ENCODE assay signal across 8 cellular contexts in the genomic region with DNA sequence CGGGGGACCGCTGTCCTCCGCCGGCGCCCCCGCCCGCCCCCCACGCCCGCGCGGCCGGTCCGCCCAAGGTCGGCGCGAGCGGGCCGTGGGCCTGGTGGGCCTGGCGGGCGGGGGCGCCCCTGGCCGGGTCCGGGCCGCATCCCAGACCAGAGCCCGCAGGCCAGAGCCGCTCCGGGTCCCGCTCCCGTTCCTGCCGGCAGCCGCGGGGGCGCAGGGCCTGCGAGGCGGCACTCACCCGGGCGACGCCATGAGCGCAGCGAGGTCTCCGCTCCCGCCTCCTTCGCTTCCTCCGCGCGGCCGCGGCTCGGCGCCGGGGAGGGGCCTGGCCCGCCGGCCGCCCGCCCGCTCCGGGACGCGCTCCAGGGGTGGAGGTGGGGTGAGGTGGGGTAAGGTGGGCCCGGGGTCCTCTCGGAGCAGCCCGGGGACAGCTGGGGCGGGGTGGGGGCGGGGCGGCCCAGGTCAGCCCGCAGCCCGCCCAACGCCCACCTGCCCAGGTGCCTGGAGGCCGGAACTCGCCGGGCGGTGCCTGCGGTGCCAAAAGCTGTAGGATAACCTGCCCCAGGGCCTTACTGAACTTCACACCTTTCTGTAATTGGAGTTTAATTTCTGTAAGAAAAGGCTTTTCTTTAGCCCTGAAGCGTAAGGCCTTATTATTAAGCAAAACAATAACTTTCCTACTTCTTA. TPM values are rescaled to one million over a fixed set of nuclear protein-coding genes. Genes with fewer than 3 reads are reported as not detected.
DNase-seq lines count a peak whose midpoint lies in the region; ATAC-seq, FAIRE-seq and TF ChIP-seq lines count a peak whose summit lies in the region.

A gene with protein sequence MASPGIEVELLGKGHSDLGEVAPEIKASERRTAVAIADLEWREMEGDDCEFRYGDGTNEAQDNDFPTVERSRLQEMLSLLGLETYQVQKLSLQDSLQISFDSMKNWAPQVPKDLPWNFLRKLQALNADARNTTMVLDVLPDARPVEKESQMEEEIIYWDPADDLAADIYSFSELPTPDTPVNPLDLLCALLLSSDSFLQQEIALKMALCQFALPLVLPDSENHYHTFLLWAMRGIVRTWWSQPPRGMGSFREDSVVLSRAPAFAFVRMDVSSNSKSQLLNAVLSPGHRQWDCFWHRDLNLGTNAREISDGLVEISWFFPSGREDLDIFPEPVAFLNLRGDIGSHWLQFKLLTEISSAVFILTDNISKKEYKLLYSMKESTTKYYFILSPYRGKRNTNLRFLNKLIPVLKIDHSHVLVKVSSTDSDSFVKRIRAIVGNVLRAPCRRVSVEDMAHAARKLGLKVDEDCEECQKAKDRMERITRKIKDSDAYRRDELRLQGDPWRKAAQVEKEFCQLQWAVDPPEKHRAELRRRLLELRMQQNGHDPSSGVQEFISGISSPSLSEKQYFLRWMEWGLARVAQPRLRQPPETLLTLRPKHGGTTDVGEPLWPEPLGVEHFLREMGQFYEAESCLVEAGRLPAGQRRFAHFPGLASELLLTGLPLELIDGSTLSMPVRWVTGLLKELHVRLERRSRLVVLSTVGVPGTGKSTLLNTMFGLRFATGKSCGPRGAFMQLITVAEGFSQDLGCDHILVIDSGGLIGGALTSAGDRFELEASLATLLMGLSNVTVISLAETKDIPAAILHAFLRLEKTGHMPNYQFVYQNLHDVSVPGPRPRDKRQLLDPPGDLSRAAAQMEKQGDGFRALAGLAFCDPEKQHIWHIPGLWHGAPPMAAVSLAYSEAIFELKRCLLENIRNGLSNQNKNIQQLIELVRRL (minus strand): TSS at position 270 of the 684 bp plus-strand sequence. CDS start 21 bp downstream, at position 249.

- WGBS in IMR-90 (ENCODE audit: extremely low coverage in 2 of 2, insufficient read length in 1 of 2), 2 experiments = 3% methylated on average over 22 of the region's 74 CpGs; no CpG with 5 or more reads in 1 of the 2 experiments
- WGBS in GM12878 (ENCODE audit: insufficient coverage, insufficient replicate concordance, low lambda C conversion rate, missing lambda C conversion rate) = 3% methylated on average over 47 of the region's 74 CpGs
- WGBS in iPS DF 6.9 (ENCODE audit: insufficient coverage, insufficient read length) = no CpG with 5 or more reads among the region's 74 CpGs

- BruUV-seq in IMR-90 (replicated peaks; lab: Mats Ljungman, UMichigan) = no TSS peak
- no TSS peak for BruUV-seq in GM12878 (replicated peaks; lab: Mats Ljungman, UMichigan)

- H3K27me3 ChIP-seq in DOHH2 (ENCODE audit: control insufficient read depth, low read length) (no peaks in the 10 kb centered on the region), IMR-90 (ENCODE audit: control insufficient read depth, insufficient read depth, low read length) (no peaks in the 10 kb centered on the region), GM12878 (replicated peaks in 1 of 2; ENCODE audit: control insufficient read depth in 2 of 2, insufficient read depth in 2 of 2, low read length in 1 of 2) (no peaks in the 10 kb centered on the region), iPS DF 6.9 (ENCODE audit: control insufficient read depth, insufficient read depth, low read length) (no peaks in the 10 kb centered on the region), gastrocnemius medialis (no peaks in the 10 kb centered on the region)

- intact Hi-C loops in IMR-90 (cut with micrococcal nuclease) (no loop called here), GM12878 (cut with micrococcal nuclease; ENCODE audit: unreplicated experiment) (no loop called here), gastrocnemius medialis (cut with DNase I; ENCODE audit: low total_unique reads) (loop anchor here (2.0 kb wide), 1 partner anchor 20 kb away; a partner anchor contains a TSS)

- peak within 1 kb of the TSS; percentile 81 for H3K23ac ChIP-seq in IMR-90 (ENCODE audit: low read depth, low read length)

- TF ChIP-seq EP300 in GM12878 (IDR thresholded peaks at IDR 0.05; ENCODE audit: borderline replicate concordance in 1 of 2, control insufficient read depth in 1 of 2, low read depth in 2 of 2, low read length in 2 of 2) = no peak

- H2BK20ac ChIP-seq in IMR-90 (ENCODE audit: low read depth, low read length) = no peak within 1 kb of the TSS

- 0 out of 2 replicates have a peak within 1 kb of the TSS, but pooled peaks have one; percentile 68 for H4K91ac ChIP-seq in IMR-90 (ENCODE audit: insufficient read depth, low read depth, low read length)

- peaks cover 20% of the 10 kb centered on the region for H3K4me1 ChIP-seq in DOHH2 (ENCODE audit: control insufficient read depth, low read length)
- peaks cover 7% of the 10 kb centered on the region for H3K4me1 ChIP-seq in IMR-90 (ENCODE audit: control insufficient read depth, insufficient read depth, low read length)
- H3K4me1 ChIP-seq in GM12878 (ENCODE audit: control insufficient read depth, insufficient read depth, low read length) = peaks cover 14% of the 10 kb centered on the region
- peaks cover 4% of the 10 kb centered on the region for H3K4me1 ChIP-seq in iPS DF 6.9 (ENCODE audit: control insufficient read depth, insufficient read depth, low read length)
- peaks cover 36 to 40% of the 10 kb centered on the region in 2 donors for H3K4me1 ChIP-seq in gastrocnemius medialis

- TF ChIP-seq CTCF in DOHH2 (IDR thresholded peaks at IDR 0.05; ENCODE audit: low read depth, low read length, poor library complexity, severe bottlenecking) = no peak
- no peak for TF ChIP-seq CTCF in IMR-90 (conservative IDR thresholded peaks at IDR 0.05; ENCODE audit: low read depth, low read length)
- no peak for TF ChIP-seq CTCF in GM12878 (IDR thresholded peaks at IDR 0.05 in 2 of 3, conservative IDR thresholded peaks at IDR 0.05 in 1 of 3; ENCODE audit: control insufficient read depth in 2 of 3, extremely low read depth in 1 of 3, insufficient read depth in 1 of 3, low read depth in 3 of 3, low read length in 3 of 3)
- no peak for TF ChIP-seq CTCF in gastrocnemius medialis (IDR thresholded peaks at IDR 0.05 in 4 of 5, conservative IDR thresholded peaks at IDR 0.05 in 1 of 5)

- in situ Hi-C loops in IMR-90 (cut with MboI; ENCODE audit: low sequenced_read_pairs) (no loop called here), GM12878 (cut with MboI) (no loop called here), gastrocnemius medialis (cut with MboI; ENCODE audit: low sequenced_read_pairs in 4 of 4) (no loop called here)

- CTCF ChIA-PET in IMR-90 (lab: Yijun Ruan, JAX) = no interaction called here
- CTCF ChIA-PET in GM12878 (lab: Yijun Ruan, JAX) = interaction anchor here (0.8 to 1.1 kb wide), 2 partner anchors 10 to 20 kb away, joined by 3 read pairs; a partner anchor contains a TSS

- H3K9me2 ChIP-seq in DOHH2 (replicated peaks; ENCODE audit: control insufficient read depth, low read length) = no peaks in the 10 kb centered on the region

- no peak within 1 kb of the TSS for H3K27ac ChIP-seq in DOHH2 (ENCODE audit: low read depth, low read length)
- peak within 1 kb of the TSS; percentile 83 for H3K27ac ChIP-seq in IMR-90 (ENCODE audit: insufficient read depth, low read length)
- peak within 1 kb of the TSS; percentile 52 for H3K27ac ChIP-seq in GM12878 (ENCODE audit: control insufficient read depth, insufficient read depth)
- no peak within 1 kb of the TSS for H3K27ac ChIP-seq in iPS DF 6.9 (ENCODE audit: low read length)
- H3K27ac ChIP-seq in gastrocnemius medialis = peak within 1 kb of the TSS; percentile 72 to 89 (median 77)

- 0 out of 2 replicates have a peak, but pooled peaks cover 3% of the 10 kb centered on the region for H4K20me1 ChIP-seq in DOHH2 (ENCODE audit: control insufficient read depth, insufficient read depth, low read depth, low read length)
- H4K20me1 ChIP-seq in IMR-90 (ENCODE audit: insufficient read depth, low read length) = peaks cover 33% of the 10 kb centered on the region
- H4K20me1 ChIP-seq in GM12878 (ENCODE audit: control insufficient read depth, insufficient read depth) = no peaks in the 10 kb centered on the region

- peak within 1 kb of the TSS; percentile 82 for H3K4ac ChIP-seq in IMR-90 (ENCODE audit: low read depth, low read length)

- peak within 1 kb of the TSS; percentile 83 for H2AK9ac ChIP-seq in IMR-90 (replicated peaks; ENCODE audit: low read depth, low read length, poor library complexity)

- peak within 1 kb of the TSS; percentile 82 for H3K9ac ChIP-seq in IMR-90 (ENCODE audit: low read depth, low read length)
- peak within 1 kb of the TSS; percentile 73 for H3K9ac ChIP-seq in GM12878 (ENCODE audit: control insufficient read depth, insufficient read depth, low read length)

- TF ChIP-seq RAD21 in IMR-90 (IDR thresholded peaks at IDR 0.05; ENCODE audit: low read length) (no peak), GM12878 (IDR thresholded peaks at IDR 0.05; ENCODE audit: insufficient read depth, low read depth, low read length) (no peak)

- H3K79me1 ChIP-seq in IMR-90 (ENCODE audit: low read depth in 1 of 2, low read length in 2 of 2) = peaks cover 27 to 48% of the 10 kb centered on the region in 2 experiments; a peak in 3 of 4 replicates

- RAD21 ChIA-PET in GM12878 (lab: Charles Lee; ENCODE audit: unreplicated experiment) = interaction anchor here (0.9 kb wide), 1 partner anchor 207 kb away, joined by 3 read pairs; no protein-coding TSS in a partner anchor

- peak within 1 kb of the TSS; percentile 83 for H2AK5ac ChIP-seq in IMR-90 (ENCODE audit: low read depth, low read length)

- H3K79me2 ChIP-seq in DOHH2 (ENCODE audit: control insufficient read depth, low read length) = peaks cover 49% of the 10 kb centered on the region
- peaks cover 24% of the 10 kb centered on the region for H3K79me2 ChIP-seq in GM12878 (ENCODE audit: control insufficient read depth, insufficient read depth, low read length)

- dilution Hi-C loops in IMR-90 (cut with HindIII; ENCODE audit: low sequenced_read_pairs, unreplicated experiment) = no loop called here

- no peak within 1 kb of the TSS for H3K18ac ChIP-seq in IMR-90 (ENCODE audit: low read depth, low read length)

- peak within 1 kb of the TSS; percentile 72 for H2BK5ac ChIP-seq in IMR-90 (ENCODE audit: low read depth, low read length, poor library complexity, severe bottlenecking)

- 0 out of 3 replicates have a peak within 1 kb of the TSS, but pooled peaks have one; percentile 4 for H2BK15ac ChIP-seq in IMR-90 (ENCODE audit: low read depth, low read length)

- TF ChIP-seq POLR2A in IMR-90 (IDR thresholded peaks at IDR 0.05; ENCODE audit: low read depth, low read length) (peak; percentile 40; the same call in 1 of the 2 replicates), GM12878 (IDR thresholded peaks at IDR 0.05; ENCODE audit: low read depth, low read length) (peak; percentile 82), gastrocnemius medialis (IDR thresholded peaks at IDR 0.05) (no peak)

- no peak within 1 kb of the TSS for H2BK120ac ChIP-seq in IMR-90 (ENCODE audit: low read depth, low read length)

- no peaks in the 10 kb centered on the region for H3K9me3 ChIP-seq in DOHH2 (ENCODE audit: control insufficient read depth, insufficient read depth, low read length)
- no peaks in the 10 kb centered on the region for H3K9me3 ChIP-seq in IMR-90 (ENCODE audit: control insufficient read depth, insufficient read depth, low read length)
- no peaks in the 10 kb centered on the region for H3K9me3 ChIP-seq in GM12878 (replicated peaks; ENCODE audit: control insufficient read depth, insufficient read depth, low read length)
- H3K9me3 ChIP-seq in iPS DF 6.9 (ENCODE audit: control insufficient read depth, insufficient read depth, low read length) = no peaks in the 10 kb centered on the region
- H3K9me3 ChIP-seq in gastrocnemius medialis = no peaks in the 10 kb centered on the region

- ATAC-seq in GM21390 (IDR thresholded peaks at IDR 0.05; ENCODE audit: unreplicated experiment) (peak; percentile 82), IMR-90 (ENCODE audit: low read depth) (peak; percentile 90), GM12878 (peak; percentile 90), gastrocnemius medialis (peak; percentile 77 to 79)

- SMC1A ChIA-PET in GM12878 (lab: Charles Lee; ENCODE audit: uncharacterized antibody, unreplicated experiment) = no interaction called here

- H3K4me2 ChIP-seq in DOHH2 (ENCODE audit: low read length) (peak within 1 kb of the TSS; percentile 66), IMR-90 (ENCODE audit: low read depth, low read length) (peak within 1 kb of the TSS; percentile 99), GM12878 (ENCODE audit: control insufficient read depth, insufficient read depth) (peak within 1 kb of the TSS; percentile 92)

- DNase-seq in IMR-90 (peak; percentile 20), T-helper 22 cell (ENCODE audit: low read depth) (peak; percentile 23), GM12878 (ENCODE audit: low read depth, low spot score) (no peak), iPS DF 6.9 (ENCODE audit: low read depth, low spot score) (no peak), gastrocnemius medialis (peak in 1 of 2 donors; percentile 24), foreskin melanocyte (no peak)

- H3K36me3 ChIP-seq in DOHH2 (ENCODE audit: control insufficient read depth, low read length) (no peaks in the 10 kb centered on the region), IMR-90 (ENCODE audit: control insufficient read depth, insufficient read depth, low read length) (no peaks in the 10 kb centered on the region), GM12878 (ENCODE audit: control insufficient read depth in 2 of 2, insufficient read depth in 2 of 2, low read length in 1 of 2) (no peaks in the 10 kb centered on the region), iPS DF 6.9 (ENCODE audit: control insufficient read depth, insufficient read depth, low read length) (no peaks in the 10 kb centered on the region), gastrocnemius medialis (no peaks in the 10 kb centered on the region)

- FAIRE-seq in GM12878 (lab: Jason Lieb, UNC) = no peak

- peak within 1 kb of the TSS; percentile 93 for H4K5ac ChIP-seq in IMR-90 (ENCODE audit: low read depth, low read length)

- POLR2A ChIA-PET in IMR-90 (lab: Charles Lee; ENCODE audit: unreplicated experiment) = no interaction called here
- POLR2A ChIA-PET in GM12878 (lab: Charles Lee) = no interaction called here

- H3K56ac ChIP-seq in IMR-90 (ENCODE audit: extremely low read depth, insufficient read depth, low read length) = peak within 1 kb of the TSS; percentile 40

- H3K9me1 ChIP-seq in IMR-90 (ENCODE audit: insufficient read depth, low read length) = peaks cover 24% of the 10 kb centered on the region

- peak within 1 kb of the TSS; percentile 85 to 86; a peak in 3 of 4 replicates for H4K8ac ChIP-seq in IMR-90 (ENCODE audit: low read depth in 2 of 2, low read length in 2 of 2)

- H2AFZ ChIP-seq in IMR-90 (replicated peaks; ENCODE audit: low read length, poor library complexity) = peak within 1 kb of the TSS; percentile 95
- peak within 1 kb of the TSS; percentile 85 for H2AFZ ChIP-seq in GM12878 (ENCODE audit: control insufficient read depth, low read depth, low read length)

- H3K4me3 ChIP-seq in DOHH2 (ENCODE audit: low read length) (peak within 1 kb of the TSS; percentile 76), IMR-90 (ENCODE audit: insufficient read depth, low read depth, low read length) (peak within 1 kb of the TSS; percentile 81), GM12878 (peak within 1 kb of the TSS; percentile 66), iPS DF 6.9 (ENCODE audit: low read length) (peak within 1 kb of the TSS; percentile 69), gastrocnemius medialis (peak within 1 kb of the TSS; percentile 65 to 78 (median 70))

- H3K14ac ChIP-seq in IMR-90 (replicated peaks; ENCODE audit: low read depth, low read length) = peak within 1 kb of the TSS; percentile 90

- peaks cover 14% of the 10 kb centered on the region for H3F3A ChIP-seq in DOHH2 (ENCODE audit: control insufficient read depth, insufficient read depth)

RNA-seq across cellular contexts. Expression of the gene that starts here (rescaled TPM):
- total RNA-seq in IMR-90 (2012; rRNA removed) = 24.4 and 25.5 TPM in 2 replicates
- polyA plus RNA-seq in IMR-90 (2012; rRNA removed) = 19.9 and 22.0 TPM in 2 replicates
- 12.5 and 15.2 TPM in 2 replicates for polyA plus RNA-seq in IMR-90 (2012; cell fraction: cytosol; rRNA removed)
- 31.4 and 33.7 TPM in 2 replicates for polyA plus RNA-seq in IMR-90 (2012; cell fraction: nucleus; rRNA removed; ENCODE audit: low replicate concordance)
- 33.5 and 34.6 TPM in 2 replicates for total RNA-seq in GM12878 (2013; cell fraction: nucleolus; rRNA removed)
- total RNA-seq in GM12878 (2014; rRNA removed) = 19.7 and 19.9 TPM in 2 replicates
- total RNA-seq in GM12878 (2014; rRNA removed; fragmentation: Illumina TruSeq; extraction: Trizol) = 13.9 and 15.8 TPM in 2 replicates
- 23.2 and 24.2 TPM in 2 replicates for total RNA-seq in GM12878 (2021)
- polyA plus RNA-seq in GM12878 (2011; ENCODE audit: low read depth) = 8.7 TPM
- polyA plus RNA-seq in GM12878 (2011; rRNA removed) = 12.3 and 18.4 TPM in 2 replicates
- 13.2 and 17.1 TPM in 2 replicates for polyA plus RNA-seq in GM12878 (2011; cell fraction: cytosol; rRNA removed)
- polyA plus RNA-seq in GM12878 (2011; cell fraction: nucleus; rRNA removed) = 16.8 and 17.1 TPM in 2 replicates
- polyA plus RNA-seq in GM12878 (2012) = 11.0 and 11.3 TPM in 2 replicates
- 22.9 and 29.7 TPM in 2 replicates for polyA plus RNA-seq in GM12878 (2014; fragmentation: Illumina TruSeq; extraction: Trizol)
- 1 to 10 TPM; 2.0 to 3.9 TPM for polyA plus RNA-seq in GM12878 (2014; fragmentation: Nextera tagmentation; extraction: Ambion mirVana)
- polyA plus RNA-seq in GM12878 (2014; rRNA removed) = 16.6 and 18.8 TPM in 2 replicates
- 10 to 100 TPM; 15.4 to 23.9 TPM for polyA plus RNA-seq in GM12878 (2016; fragmentation: Nextera tagmentation; extraction: Ambion mirVana)
- polyA minus RNA-seq in GM12878 (2011; rRNA and poly(A)+ RNA removed) = 17.5 and 22.6 TPM in 2 replicates
- polyA minus RNA-seq in GM12878 (2011; cell fraction: cytosol; rRNA and poly(A)+ RNA removed) = 6.9 and 7.1 TPM in 2 replicates
- polyA minus RNA-seq in GM12878 (2011; cell fraction: nucleus; rRNA and poly(A)+ RNA removed) = 10.4 and 13.9 TPM in 2 replicates
- total RNA-seq in gastrocnemius medialis = 10 to 100 TPM; 29.0 to 47.7 (median 38.3) TPM

Comparison
In these comparisons a context has a peak if more than half of its experiments do, and no peak if none do; other contexts are left out.
1. H3K27ac ChIP-seq: peak in IMR-90 (single experiment), GM12878 (single experiment) and gastrocnemius medialis (4 of 4); none in DOHH2 (single experiment) and iPS DF 6.9 (single experiment).
2. DNase-seq: peak in IMR-90 (single experiment) and T-helper 22 cell (single experiment); none in GM12878 (single experiment), iPS DF 6.9 (single experiment) and foreskin melanocyte (single experiment).
3. POLR2A ChIP-seq: peak in IMR-90 (single experiment) and GM12878 (single experiment); none in gastrocnemius medialis (0 of 2).
4. Peak in every context shown above with its lines, with median percentiles within 50 percentile points of each other: H3K4me2 ChIP-seq, H3K4me3 ChIP-seq and ATAC-seq.